20 cellular contexts compared by ENCODE assay signal in genomic region chr19:54273811-54274210, GRCh38. TPM values are rescaled to one million over a fixed set of nuclear protein-coding genes. Genes with fewer than 3 reads are reported as not detected.
DNase-seq lines count a peak whose midpoint lies in the region; ATAC-seq and TF ChIP-seq lines count a peak whose summit lies in the region.
"Had no signal": no experiment of that assay in that cellular context is flagged by ENCODE, and none has a peak within 500 bp of the region (broad histone marks: within the 10 kb centered on the region; RNA-seq: fewer than 3 reads in every experiment).

No MANE protein-coding gene starts in this region.

- H3K36me3 Mint-ChIP-seq in activated T-cell treated with anti-CD3 and anti-CD28 coated beads, Interleukin-2, amount 50 U/mL, for 72 hours (ENCODE audit: insufficient read depth in 2 of 2) = no peaks in the 10 kb centered on the region
- no peaks in the 10 kb centered on the region for H3K36me3 Mint-ChIP-seq in activated T-cell treated with anti-CD3 and anti-CD28 coated beads, Interleukin-2, amount 50 U/mL, for 4 hours (ENCODE audit: insufficient read depth)
- no peaks in the 10 kb centered on the region for H3K36me3 Mint-ChIP-seq in activated T-helper 17 cell treated with anti-CD3 and anti-CD28 coated beads, Interleukin-2, amount 50 U/mL, for 72 hours (ENCODE audit: low read depth)
- H3K36me3 Mint-ChIP-seq in glutamatergic neuron (ENCODE audit: unreplicated experiment) = no peaks in the 10 kb centered on the region
- H3K36me3 Mint-ChIP-seq: CD4-positive, CD25-positive, alpha-beta regulatory T cell; CD8-positive, alpha-beta T cell had no signal

- no peaks in the 10 kb centered on the region for H4K20me1 ChIP-seq in GM23248 (ENCODE audit: insufficient read depth)

- peak overlapping the region in 1 of 2 donors; percentile 60 for H3K4me3 Mint-ChIP-seq in activated T-cell treated with anti-CD3 and anti-CD28 coated beads, Interleukin-2, amount 50 U/mL, for 72 hours
- H3K4me3 Mint-ChIP-seq in activated T-cell treated with anti-CD3 and anti-CD28 coated beads, Interleukin-2, amount 50 U/mL, for 4 hours = no peak overlapping the region
- no peak overlapping the region for H3K4me3 Mint-ChIP-seq in activated T-helper 17 cell treated with anti-CD3 and anti-CD28 coated beads, Interleukin-2, amount 50 U/mL, for 72 hours
- H3K4me3 Mint-ChIP-seq in glutamatergic neuron (ENCODE audit: unreplicated experiment) = peak overlapping the region; percentile 16
- H3K4me3 Mint-ChIP-seq: CD4-positive, CD25-positive, alpha-beta regulatory T cell; CD8-positive, alpha-beta T cell had no signal

- no peaks in the 10 kb centered on the region for H3K4me1 ChIP-seq in esophagus muscularis mucosa
- no peaks in the 10 kb centered on the region for H3K4me1 ChIP-seq in GM23248 (ENCODE audit: insufficient read depth)
- H3K4me1 ChIP-seq: HAP-1 had no signal

- H3K27me3 Mint-ChIP-seq in activated T-cell treated with anti-CD3 and anti-CD28 coated beads, Interleukin-2, amount 50 U/mL, for 72 hours (ENCODE audit: low read depth) = peaks cover 29% of the 10 kb centered on the region
- H3K27me3 Mint-ChIP-seq in activated T-cell treated with anti-CD3 and anti-CD28 coated beads, Interleukin-2, amount 50 U/mL, for 4 hours (ENCODE audit: low read depth) = peaks cover 41% of the 10 kb centered on the region
- H3K27me3 Mint-ChIP-seq in activated T-helper 17 cell treated with anti-CD3 and anti-CD28 coated beads, Interleukin-2, amount 50 U/mL, for 72 hours = peaks cover 28% of the 10 kb centered on the region
- no peaks in the 10 kb centered on the region for H3K27me3 Mint-ChIP-seq in glutamatergic neuron (ENCODE audit: unreplicated experiment)

- H3K9me3 ChIP-seq in esophagus muscularis mucosa (no peaks in the 10 kb centered on the region), GM23248 (ENCODE audit: low read depth) (no peaks in the 10 kb centered on the region)
- H3K9me3 ChIP-seq: HAP-1 had no signal

- TF ChIP-seq EP300 in esophagus muscularis mucosa (IDR thresholded peaks at IDR 0.05) = no peak

- H3F3A ChIP-seq in GM23248 (ENCODE audit: insufficient read depth) = no peaks in the 10 kb centered on the region

- no peak for TF ChIP-seq POLR2A in esophagus muscularis mucosa (IDR thresholded peaks at IDR 0.05; ENCODE audit: low read depth)

- no peak for DNase-seq in activated T-cell treated with anti-CD3 and anti-CD28 coated beads, Interleukin-2, amount 50 U/mL, for 72 hours
- no peak for DNase-seq in activated T-cell treated with anti-CD3 and anti-CD28 coated beads, Interleukin-2, amount 50 U/mL, for 4 hours
- DNase-seq in glutamatergic neuron (no peak), esophagus muscularis mucosa (ENCODE audit: extremely low spot score) (no peak), OCI-M2 (lab: John Stamatoyannopoulos, UW; ENCODE audit: unreplicated experiment) (no peak), GM23248 (no peak)
- DNase-seq: C1 segment of cervical spinal cord; CD4-positive, CD25-positive, alpha-beta regulatory T cell; CD8-positive, alpha-beta T cell; DMS 273 treated with DMSO at 0.1 percent for 48 hours; DMS79; EL; GDM1; GOT3 had no signal

- H3K9ac ChIP-seq in GM23248 = no peak overlapping the region

- intact Hi-C loops in esophagus muscularis mucosa (cut with DNase I) = no loop called here

- H2AFZ ChIP-seq in GM23248 = no peak overlapping the region

- H3K4me1 Mint-ChIP-seq in activated T-cell treated with anti-CD3 and anti-CD28 coated beads, Interleukin-2, amount 50 U/mL, for 72 hours (ENCODE audit: low read depth) = no peaks in the 10 kb centered on the region
- H3K4me1 Mint-ChIP-seq in activated T-cell treated with anti-CD3 and anti-CD28 coated beads, Interleukin-2, amount 50 U/mL, for 4 hours (ENCODE audit: low read depth) = peaks cover 3% of the 10 kb centered on the region
- peaks cover 7% of the 10 kb centered on the region for H3K4me1 Mint-ChIP-seq in activated T-helper 17 cell treated with anti-CD3 and anti-CD28 coated beads, Interleukin-2, amount 50 U/mL, for 72 hours
- peaks cover 12% of the 10 kb centered on the region for H3K4me1 Mint-ChIP-seq in glutamatergic neuron (ENCODE audit: low read depth, unreplicated experiment)
- H3K4me1 Mint-ChIP-seq: CD4-positive, CD25-positive, alpha-beta regulatory T cell had no signal

- H3K27ac ChIP-seq in esophagus muscularis mucosa (replicated peaks in 1 of 4) (no peak overlapping the region), GM23248 (no peak overlapping the region)

- in situ Hi-C loops in GM23248 (cut with MboI) = no loop called here

- H3K4me3 ChIP-seq in esophagus muscularis mucosa = no peak overlapping the region
- no peak overlapping the region for H3K4me3 ChIP-seq in GM23248
- H3K4me3 ChIP-seq: GM12878, HAP-1 had no signal

- 73% methylated on average over 3 of the region's 3 CpGs for WGBS in esophagus muscularis mucosa
- 4 to 7% methylated on average over 3 of the region's 3 CpGs for WGBS in GM23248 (ENCODE audit: low coverage in 1 of 2, low lambda C conversion rate in 2 of 2, missing lambda C conversion rate in 2 of 2), 2 experiments

- H3K9me3 Mint-ChIP-seq in activated T-cell treated with anti-CD3 and anti-CD28 coated beads, Interleukin-2, amount 50 U/mL, for 72 hours = no peaks in the 10 kb centered on the region
- H3K9me3 Mint-ChIP-seq in activated T-cell treated with anti-CD3 and anti-CD28 coated beads, Interleukin-2, amount 50 U/mL, for 4 hours = no peaks in the 10 kb centered on the region
- H3K9me3 Mint-ChIP-seq in activated T-helper 17 cell treated with anti-CD3 and anti-CD28 coated beads, Interleukin-2, amount 50 U/mL, for 72 hours = no peaks in the 10 kb centered on the region
- H3K9me3 Mint-ChIP-seq in glutamatergic neuron (ENCODE audit: unreplicated experiment) = peaks cover 8% of the 10 kb centered on the region
- H3K9me3 Mint-ChIP-seq: CD4-positive, CD25-positive, alpha-beta regulatory T cell; CD8-positive, alpha-beta T cell had no signal

- ATAC-seq in activated T-cell treated with anti-CD3 and anti-CD28 coated beads, Interleukin-2, amount 50 U/mL, for 72 hours (replicated peaks in 1 of 2) = no peak
- ATAC-seq in activated T-cell treated with anti-CD3 and anti-CD28 coated beads, Interleukin-2, amount 50 U/mL, for 4 hours = no peak
- peak; percentile 29 for ATAC-seq in activated T-helper 17 cell treated with anti-CD3 and anti-CD28 coated beads, Interleukin-2, amount 50 U/mL, for 72 hours (replicated peaks)
- ATAC-seq: CD8-positive, alpha-beta T cell; GM12878 had no signal

- H3K27me3 ChIP-seq in esophagus muscularis mucosa (peaks cover 0 to 62% (median 0%) of the 10 kb centered on the region in 4 donors), GM23248 (replicated peaks; ENCODE audit: insufficient read depth) (peaks cover 15% of the 10 kb centered on the region)

- H3K36me3 ChIP-seq in esophagus muscularis mucosa (no peaks in the 10 kb centered on the region), GM23248 (ENCODE audit: low read depth) (no peaks in the 10 kb centered on the region)
- H3K36me3 ChIP-seq: HAP-1 had no signal

- peak overlapping the region; percentile 64 for H3K27ac Mint-ChIP-seq in activated T-cell treated with anti-CD3 and anti-CD28 coated beads, Interleukin-2, amount 50 U/mL, for 72 hours
- H3K27ac Mint-ChIP-seq in activated T-helper 17 cell treated with anti-CD3 and anti-CD28 coated beads, Interleukin-2, amount 50 U/mL, for 72 hours = no peak overlapping the region
- H3K27ac Mint-ChIP-seq in glutamatergic neuron (ENCODE audit: unreplicated experiment) = peak overlapping the region; percentile 75
- H3K27ac Mint-ChIP-seq: CD4-positive, CD25-positive, alpha-beta regulatory T cell; CD8-positive, alpha-beta T cell had no signal

- no peak for TF ChIP-seq CTCF in glutamatergic neuron (IDR thresholded peaks at IDR 0.05; ENCODE audit: partially characterized antibody, unreplicated experiment)
- no peak for TF ChIP-seq CTCF in esophagus muscularis mucosa (IDR thresholded peaks at IDR 0.05)

- H3K9me2 ChIP-seq in GM23248 (ENCODE audit: insufficient read depth) = no peaks in the 10 kb centered on the region

- no peak overlapping the region for H3K4me2 ChIP-seq in GM23248 (ENCODE audit: unreplicated experiment)

- no peaks in the 10 kb centered on the region for H3K79me2 ChIP-seq in GM23248 (ENCODE audit: insufficient read depth)

RNA-seq across cellular contexts. Expression of gene LILRB2, which starts 7.1 kb away (rescaled TPM):
- total RNA-seq in activated T-cell treated with anti-CD3 and anti-CD28 coated beads, Interleukin-2, amount 50 U/mL, for 72 hours = not detected
- total RNA-seq in activated T-cell treated with anti-CD3 and anti-CD28 coated beads, Interleukin-2, amount 50 U/mL, for 4 hours = not detected
- not detected for total RNA-seq in activated T-helper 17 cell treated with anti-CD3 and anti-CD28 coated beads, Interleukin-2, amount 50 U/mL, for 72 hours
- total RNA-seq in glutamatergic neuron (ENCODE audit: unreplicated experiment) = 0.54 TPM
- 1 to 10 TPM; 2.1 to 5.6 (median 2.6) TPM for total RNA-seq in esophagus muscularis mucosa
- not detected in 2 replicates for total RNA-seq in GM23248 (2014; rRNA removed; shearing (Covaris generic))
- polyA plus RNA-seq in GM23248 (2016; fragmentation: Nextera tagmentation; extraction: Ambion mirVana) = not detected in 2 replicates
- total RNA-seq: A172; A673; CD4-positive, CD25-positive, alpha-beta regulatory T cell had no signal
- polyA plus RNA-seq: BJ had no signal

RNA-seq across cellular contexts. Expression of gene LILRB5, which starts 16.7 kb away (rescaled TPM):
- total RNA-seq in activated T-cell treated with anti-CD3 and anti-CD28 coated beads, Interleukin-2, amount 50 U/mL, for 72 hours = under 1 TPM in 1 of 2 donors, not detected in 1; 0.12 TPM
- total RNA-seq in activated T-cell treated with anti-CD3 and anti-CD28 coated beads, Interleukin-2, amount 50 U/mL, for 4 hours = not detected
- total RNA-seq in activated T-helper 17 cell treated with anti-CD3 and anti-CD28 coated beads, Interleukin-2, amount 50 U/mL, for 72 hours = not detected
- total RNA-seq in glutamatergic neuron (ENCODE audit: unreplicated experiment) (0.17 TPM), esophagus muscularis mucosa (10 to 100 TPM; 16.6 to 26.6 (median 21.4) TPM)
- total RNA-seq in GM23248 (2014; rRNA removed; shearing (Covaris generic)) = not detected in 2 replicates
- not detected in 2 replicates for polyA plus RNA-seq in GM23248 (2016; fragmentation: Nextera tagmentation; extraction: Ambion mirVana)
- total RNA-seq: A172; A673; CD4-positive, CD25-positive, alpha-beta regulatory T cell; CD8-positive, alpha-beta T cell had no signal
- polyA plus RNA-seq: BJ; CD4-positive, CD25-positive, alpha-beta regulatory T cell had no signal

RNA-seq across cellular contexts. Expression of gene LILRA6, which starts 31.2 kb away (rescaled TPM):
- total RNA-seq in activated T-cell treated with anti-CD3 and anti-CD28 coated beads, Interleukin-2, amount 50 U/mL, for 72 hours = not detected
- total RNA-seq in activated T-cell treated with anti-CD3 and anti-CD28 coated beads, Interleukin-2, amount 50 U/mL, for 4 hours = not detected
- under 1 TPM; 0.19 to 0.39 TPM for total RNA-seq in activated T-helper 17 cell treated with anti-CD3 and anti-CD28 coated beads, Interleukin-2, amount 50 U/mL, for 72 hours
- total RNA-seq in glutamatergic neuron (ENCODE audit: unreplicated experiment) (not detected), esophagus muscularis mucosa (1 to 10 TPM in 3 of 4 donors, under 1 TPM in 1; 0.86 to 2.9 (median 2.6) TPM)
- not detected in 2 replicates for total RNA-seq in GM23248 (2014; rRNA removed; shearing (Covaris generic))
- not detected in 2 replicates for polyA plus RNA-seq in GM23248 (2016; fragmentation: Nextera tagmentation; extraction: Ambion mirVana)
- total RNA-seq: A172; A673; CD4-positive, CD25-positive, alpha-beta regulatory T cell; CD8-positive, alpha-beta T cell had no signal
- polyA plus RNA-seq: BJ had no signal

RNA-seq across cellular contexts. Expression of gene LILRA5, which starts 39.2 kb away (rescaled TPM):
- total RNA-seq in activated T-cell treated with anti-CD3 and anti-CD28 coated beads, Interleukin-2, amount 50 U/mL, for 72 hours = not detected
- not detected for total RNA-seq in activated T-cell treated with anti-CD3 and anti-CD28 coated beads, Interleukin-2, amount 50 U/mL, for 4 hours
- not detected for total RNA-seq in activated T-helper 17 cell treated with anti-CD3 and anti-CD28 coated beads, Interleukin-2, amount 50 U/mL, for 72 hours
- total RNA-seq in glutamatergic neuron (ENCODE audit: unreplicated experiment) (not detected), esophagus muscularis mucosa (10 to 100 TPM in 1 of 4 donors, 1 to 10 TPM in 3; 1.5 to 12.1 (median 2.7) TPM)
- total RNA-seq in GM23248 (2014; rRNA removed; shearing (Covaris generic)) = not detected in 2 replicates
- not detected in 2 replicates for polyA plus RNA-seq in GM23248 (2016; fragmentation: Nextera tagmentation; extraction: Ambion mirVana)
- total RNA-seq: A172; A673; CD4-positive, CD25-positive, alpha-beta regulatory T cell had no signal
- polyA plus RNA-seq: BJ had no signal

RNA-seq across cellular contexts. Expression of gene LILRB3, which starts 51.0 kb away (rescaled TPM):
- total RNA-seq in activated T-cell treated with anti-CD3 and anti-CD28 coated beads, Interleukin-2, amount 50 U/mL, for 72 hours = 1 to 10 TPM in 1 of 2 donors, under 1 TPM in 1; 0.31 to 1.2 TPM
- total RNA-seq in activated T-cell treated with anti-CD3 and anti-CD28 coated beads, Interleukin-2, amount 50 U/mL, for 4 hours = not detected
- 1 to 10 TPM in 1 of 2 donors, under 1 TPM in 1; 0.85 to 1.8 TPM for total RNA-seq in activated T-helper 17 cell treated with anti-CD3 and anti-CD28 coated beads, Interleukin-2, amount 50 U/mL, for 72 hours
- total RNA-seq in glutamatergic neuron (ENCODE audit: unreplicated experiment) = not detected
- 10 to 100 TPM in 2 of 4 donors, 1 to 10 TPM in 2; 9.1 to 36.1 (median 11.3) TPM for total RNA-seq in esophagus muscularis mucosa
- total RNA-seq in GM23248 (2014; rRNA removed; shearing (Covaris generic)) = not detected in 2 replicates
- polyA plus RNA-seq in GM23248 (2016; fragmentation: Nextera tagmentation; extraction: Ambion mirVana) = 0.13 and 0.53 TPM in 2 replicates
- total RNA-seq: A172; A673; CD8-positive, alpha-beta T cell had no signal
- polyA plus RNA-seq: BJ had no signal

Comparison
In these comparisons a context has a peak if more than half of its experiments do, and no peak if none do; other contexts are left out.
1. RNA of gene LILRB5, which starts 16.7 kb away (total RNA-seq): 16.6 to 26.6 TPM in esophagus muscularis mucosa; 0.17 TPM in glutamatergic neuron (single experiment), 0.12 TPM in activated T-cell treated with anti-CD3 and anti-CD28 coated beads, Interleukin-2, amount 50 U/mL, for 72 hours, not detected in activated T-cell treated with anti-CD3 and anti-CD28 coated beads, Interleukin-2, amount 50 U/mL, for 4 hours, not detected in activated T-helper 17 cell treated with anti-CD3 and anti-CD28 coated beads, Interleukin-2, amount 50 U/mL, for 72 hours and not detected in GM23248; every median in the first group is over 10 times any median in the second.